In genomic region chr19:2329528-2329927, GRCh38 we compare ENCODE assay signal across 7 cellular contexts. TPM values are rescaled to one million over a fixed set of nuclear protein-coding genes. Genes with fewer than 3 reads are reported as not detected.
DNase-seq lines count a peak whose midpoint lies in the region; ATAC-seq and TF ChIP-seq lines count a peak whose summit lies in the region.

No MANE protein-coding gene starts in this region.

- DNase-seq in HAP-1 (ENCODE audit: low spot score in 2 of 2), result no peak
- DNase-seq in SJCRH30, result no peak
- no peak for DNase-seq in fibroblast of villous mesenchyme (ENCODE audit: low read depth)
- no peak for DNase-seq in LoVo (ENCODE audit: low spot score)
- no peak for DNase-seq in NCI-H2196 (lab: John Stamatoyannopoulos, UW; ENCODE audit: unreplicated experiment)

- peaks cover 21% of the 10 kb centered on the region for H3K36me3 ChIP-seq in HAP-1 (replicated peaks)
- H3K36me3 ChIP-seq in SJCRH30, result peaks cover 7% of the 10 kb centered on the region

- H3K27me3 ChIP-seq in HAP-1 (ENCODE audit: low read depth), result no peaks in the 10 kb centered on the region
- no peaks in the 10 kb centered on the region for H3K27me3 ChIP-seq in SJCRH30

- in situ Hi-C loops in HAP-1 (cut with MboI; ENCODE audit: low sequenced_read_pairs), result no loop called here

- H3K9me3 ChIP-seq in HAP-1 (no peaks in the 10 kb centered on the region), SJCRH30 (replicated peaks) (no peaks in the 10 kb centered on the region)

- TF ChIP-seq CTCF in fibroblast of villous mesenchyme (IDR thresholded peaks at IDR 0.05; ENCODE audit: insufficient read depth, low read depth, low read length), result no peak

- no peak overlapping the region for H3K27ac ChIP-seq in SJCRH30
- H3K27ac ChIP-seq in skin epidermis, result peak overlapping the region in 4 of 21 experiments; percentile 67 to 92 (median 88)

- H3K4me3 ChIP-seq in HAP-1, result peak overlapping the region; percentile 80
- peak overlapping the region; percentile 90 for H3K4me3 ChIP-seq in SJCRH30
- H3K4me3 ChIP-seq in fibroblast of villous mesenchyme (ENCODE audit: low read depth, low read length), result peak overlapping the region; percentile 93
- H3K4me3 ChIP-seq in skin epidermis, result peak overlapping the region in 5 of 7 experiments; percentile 78 to 99 (median 94)

- no peak for ATAC-seq in GM18907 (IDR thresholded peaks at IDR 0.05; ENCODE audit: unreplicated experiment)

- H3K4me1 ChIP-seq in HAP-1 (peaks cover 11% of the 10 kb centered on the region), SJCRH30 (peaks cover 34% of the 10 kb centered on the region)

RNA-seq across cellular contexts. Expression of gene SPPL2B, which starts 1.0 kb away (rescaled TPM):
- total RNA-seq in SJCRH30 (2014; rRNA removed; shearing (Covaris generic)), result 7.7 and 14.3 TPM in 2 replicates
- total RNA-seq in fibroblast of villous mesenchyme, result 25.5 and 39.9 TPM in 2 replicates

RNA-seq across cellular contexts. Expression of gene LSM7, which starts 1.1 kb away (rescaled TPM):
- total RNA-seq in SJCRH30 (2014; rRNA removed; shearing (Covaris generic)), result 179 and 185 TPM in 2 replicates
- 69.3 and 78.2 TPM in 2 replicates for total RNA-seq in fibroblast of villous mesenchyme

RNA-seq across cellular contexts. Expression of gene LINGO3, which starts 21.6 kb away (rescaled TPM):
- total RNA-seq in SJCRH30 (2014; rRNA removed; shearing (Covaris generic)), result not detected in 2 replicates
- total RNA-seq in fibroblast of villous mesenchyme, result under 0.01 TPM in 1 of 2 replicates, not detected in the other

RNA-seq across cellular contexts. Expression of gene TMPRSS9, which starts 30.5 kb away (rescaled TPM):
- total RNA-seq in SJCRH30 (2014; rRNA removed; shearing (Covaris generic)), result 0.04 TPM in 1 of 2 replicates, not detected in the other
- not detected in 2 replicates for total RNA-seq in fibroblast of villous mesenchyme

RNA-seq across cellular contexts. Expression of gene PEAK3, which starts 47.6 kb away (rescaled TPM):
- 0.06 and 0.10 TPM in 2 replicates for total RNA-seq in SJCRH30 (2014; rRNA removed; shearing (Covaris generic))
- under 0.01 TPM in 1 of 2 replicates, not detected in the other for total RNA-seq in fibroblast of villous mesenchyme
